In genomic region chr5:160330212-160330611, GRCh38 we compare ENCODE assay signal across 1 cellular context.
TF ChIP-seq lines count a peak whose summit lies in the region.

No MANE protein-coding gene starts in this region.

TF ChIP-seq in H1, 55 proteins besides CTCF, POLR2A, EP300 and RAD21:
- TF ChIP-seq SAP30 (IDR thresholded peaks at IDR 0.05; ENCODE audit: insufficient read depth, insufficient replicate concordance, low read length), result no peak
